ENCODE assay signal across 17 cellular contexts in the genomic region with DNA sequence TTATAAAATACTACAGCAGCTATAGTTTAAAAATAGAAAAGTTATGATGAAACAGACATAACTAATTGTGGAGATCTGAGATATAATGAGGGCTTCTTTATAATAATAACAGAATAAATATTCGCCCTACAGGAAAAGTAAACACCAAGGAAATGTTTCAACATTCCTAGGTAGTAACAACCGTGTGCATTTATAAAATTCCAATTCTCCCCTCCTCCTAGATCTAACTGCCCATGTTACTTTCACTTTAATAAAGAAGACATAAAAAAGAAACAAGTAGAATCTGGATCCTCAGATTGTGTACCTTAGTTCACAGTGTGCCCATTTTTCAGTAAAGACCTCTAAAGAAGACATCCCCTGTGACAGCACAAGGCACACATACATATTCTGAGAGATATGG. TPM values are rescaled to one million over a fixed set of nuclear protein-coding genes. Genes with fewer than 3 reads are reported as not detected.
DNase-seq lines count a peak whose midpoint lies in the region; ATAC-seq and TF ChIP-seq lines count a peak whose summit lies in the region.
"Had no signal": no experiment of that assay in that cellular context is flagged by ENCODE, and none has a peak within 500 bp of the region (broad histone marks: within the 10 kb centered on the region; RNA-seq: fewer than 3 reads in every experiment).

No MANE protein-coding gene starts in this region.

- H3K9ac ChIP-seq in IMR-90 (ENCODE audit: low read depth, low read length), result peak overlapping the region; percentile 83

- peak overlapping the region; percentile 96 for H3K14ac ChIP-seq in IMR-90 (replicated peaks; ENCODE audit: low read depth, low read length)

- POLR2A ChIA-PET in IMR-90 (lab: Charles Lee; ENCODE audit: unreplicated experiment), result no interaction called here

- no peak overlapping the region for H3K4me3 ChIP-seq in IMR-90 (ENCODE audit: insufficient read depth, low read depth, low read length)
- H3K4me3 ChIP-seq in breast epithelium, result no peak overlapping the region
- H3K4me3 ChIP-seq in lower lobe of right lung, result no peak overlapping the region
- H3K4me3 ChIP-seq in stomach, result no peak overlapping the region
- H3K4me3 ChIP-seq in effector memory CD4-positive, alpha-beta T cell (ENCODE audit: insufficient read depth, low read depth, low read length, poor library complexity, severe bottlenecking), result no peak overlapping the region

- H2BK20ac ChIP-seq in IMR-90 (ENCODE audit: low read depth, low read length), result peak overlapping the region; percentile 89

- peak overlapping the region; percentile 99 for H2BK5ac ChIP-seq in IMR-90 (ENCODE audit: low read depth, low read length, poor library complexity, severe bottlenecking)

- no peak for TF ChIP-seq RAD21 in IMR-90 (IDR thresholded peaks at IDR 0.05; ENCODE audit: low read length)

- DNase-seq in IMR-90, result peak; percentile 46
- DNase-seq in breast epithelium (ENCODE audit: low spot score in 2 of 2), result no peak
- no peak for DNase-seq in lower lobe of right lung
- DNase-seq in stomach, result no peak
- no peak for DNase-seq in NCI-H524 treated with DMSO at 0.1 percent for 48 hours (lab: John Stamatoyannopoulos, UW)
- DNase-seq in activated naive CD4-positive, alpha-beta T cell treated with anti-CD3 and anti-CD28 coated beads, Interleukin-2, amount 10 ng/mL, durations not matched to agents 7 days and 5 days, result no peak
- no peak for DNase-seq in effector memory CD4-positive, alpha-beta T cell
- DNase-seq: activated CD4-positive, alpha-beta T cell treated with anti-CD3 and anti-CD28 coated beads, Interleukin-2, amount 50 U/mL, for 4 hours; activated T-cell treated with anti-CD3 and anti-CD28 coated beads, Interleukin-2, amount 50 U/mL, for 1 hour; foreskin melanocyte; H9; NCI-H187 treated with DMSO at 0.1 percent for 48 hours; NCI-H510A; stimulated activated CD4-positive, alpha-beta T cell treated with anti-CD3 and anti-CD28 coated beads, Interleukin-4, amount 100 ng/mL, for 4 hours had no signal

- H3K79me1 ChIP-seq in IMR-90 (ENCODE audit: low read depth in 1 of 2, low read length in 2 of 2), result peaks cover 42 to 74% of the 10 kb centered on the region in 2 experiments

- H3K4me1 Mint-ChIP-seq in activated naive CD4-positive, alpha-beta T cell treated with anti-CD3 and anti-CD28 coated beads, Interleukin-2, amount 10 ng/mL, durations not matched to agents 7 days and 5 days, result no peaks in the 10 kb centered on the region

- no peak overlapping the region for H2AFZ ChIP-seq in IMR-90 (replicated peaks; ENCODE audit: low read length, poor library complexity)

- peak overlapping the region; percentile 92 for H2BK120ac ChIP-seq in IMR-90 (ENCODE audit: low read depth, low read length)

- H2BK15ac ChIP-seq in IMR-90 (ENCODE audit: low read depth, low read length), result peak overlapping the region; percentile 97

- TF ChIP-seq EP300 in stomach (IDR thresholded peaks at IDR 0.05), result no peak

- peaks cover 35% of the 10 kb centered on the region for H3K4me1 ChIP-seq in IMR-90 (ENCODE audit: control insufficient read depth, insufficient read depth, low read length)
- H3K4me1 ChIP-seq in breast epithelium, result no peaks in the 10 kb centered on the region
- peaks cover 29% of the 10 kb centered on the region for H3K4me1 ChIP-seq in lower lobe of right lung
- H3K4me1 ChIP-seq in stomach, result peaks cover 30 to 86% (median 54%) of the 10 kb centered on the region in 4 donors
- H3K4me1 ChIP-seq in effector memory CD4-positive, alpha-beta T cell (ENCODE audit: control insufficient read depth, insufficient read depth, low read length, poor library complexity, severe bottlenecking), result no peaks in the 10 kb centered on the region

- H2AK5ac ChIP-seq in IMR-90 (ENCODE audit: low read depth, low read length), result peak overlapping the region; percentile 98

- WGBS in IMR-90 (ENCODE audit: extremely low coverage in 2 of 2, insufficient read length in 1 of 2), 2 experiments, result no CpG with 5 or more reads among the region's 2 CpGs
- WGBS in stomach, 5 donors, result 20 to 38% (median 26%) methylated on average over 2 of the region's 2 CpGs

- H3K27ac Mint-ChIP-seq in activated naive CD4-positive, alpha-beta T cell treated with anti-CD3 and anti-CD28 coated beads, Interleukin-2, amount 10 ng/mL, durations not matched to agents 7 days and 5 days, result no peak overlapping the region
- H3K27ac Mint-ChIP-seq: type B pancreatic cell had no signal

- H3K36me3 ChIP-seq in IMR-90 (ENCODE audit: control insufficient read depth, insufficient read depth, low read length) (peaks cover 35% of the 10 kb centered on the region), breast epithelium (no peaks in the 10 kb centered on the region), lower lobe of right lung (peaks cover 58% of the 10 kb centered on the region), stomach (peaks cover 35 to 65% (median 51%) of the 10 kb centered on the region in 4 donors)
- H3K36me3 ChIP-seq in effector memory CD4-positive, alpha-beta T cell (ENCODE audit: control insufficient read depth, insufficient read depth, low read length), result peaks cover 42% of the 10 kb centered on the region

- BruUV-seq in IMR-90 (replicated peaks; lab: Mats Ljungman, UMichigan), result no TSS peak

- no peaks in the 10 kb centered on the region for H3K27me3 ChIP-seq in IMR-90 (ENCODE audit: control insufficient read depth, insufficient read depth, low read length)
- no peaks in the 10 kb centered on the region for H3K27me3 ChIP-seq in breast epithelium
- H3K27me3 ChIP-seq in lower lobe of right lung (ENCODE audit: low read depth), result no peaks in the 10 kb centered on the region
- no peaks in the 10 kb centered on the region for H3K27me3 ChIP-seq in stomach
- H3K27me3 ChIP-seq in effector memory CD4-positive, alpha-beta T cell (replicated peaks; ENCODE audit: control insufficient read depth, insufficient read depth, low read length, poor library complexity, severe bottlenecking), result no peaks in the 10 kb centered on the region
- H3K27me3 ChIP-seq: neutrophil had no signal

- peak overlapping the region; percentile 92 for H3K18ac ChIP-seq in IMR-90 (ENCODE audit: low read depth, low read length)

- peak overlapping the region; percentile 93 to 96 for H4K8ac ChIP-seq in IMR-90 (ENCODE audit: low read depth in 2 of 2, low read length in 2 of 2)

- H3K9me3 ChIP-seq in IMR-90 (ENCODE audit: control insufficient read depth, insufficient read depth, low read length), result no peaks in the 10 kb centered on the region
- no peaks in the 10 kb centered on the region for H3K9me3 ChIP-seq in breast epithelium
- no peaks in the 10 kb centered on the region for H3K9me3 ChIP-seq in lower lobe of right lung
- H3K9me3 ChIP-seq in stomach, result no peaks in the 10 kb centered on the region
- no peaks in the 10 kb centered on the region for H3K9me3 ChIP-seq in effector memory CD4-positive, alpha-beta T cell (ENCODE audit: control insufficient read depth, low read length)
- H3K9me3 ChIP-seq: neutrophil had no signal

- no peak overlapping the region for H3K4me3 Mint-ChIP-seq in activated naive CD4-positive, alpha-beta T cell treated with anti-CD3 and anti-CD28 coated beads, Interleukin-2, amount 10 ng/mL, durations not matched to agents 7 days and 5 days
- H3K4me3 Mint-ChIP-seq: H9, type B pancreatic cell had no signal

- no peaks in the 10 kb centered on the region; the same call in none of the 2 replicates for H4K20me1 ChIP-seq in IMR-90 (ENCODE audit: insufficient read depth, low read length)

- TF ChIP-seq CTCF in IMR-90 (conservative IDR thresholded peaks at IDR 0.05; ENCODE audit: low read depth, low read length), result no peak
- no peak for TF ChIP-seq CTCF in breast epithelium (IDR thresholded peaks at IDR 0.05)
- TF ChIP-seq CTCF in lower lobe of right lung (IDR thresholded peaks at IDR 0.05), result no peak
- no peak for TF ChIP-seq CTCF in stomach (IDR thresholded peaks at IDR 0.05)

- peak overlapping the region; percentile 83 for H2AK9ac ChIP-seq in IMR-90 (replicated peaks; ENCODE audit: low read depth, low read length, poor library complexity)

- ATAC-seq in IMR-90 (ENCODE audit: low read depth), result peak; percentile 45
- ATAC-seq in lower lobe of right lung, result peak in 1 of 2 donors; percentile 63

- H4K91ac ChIP-seq in IMR-90 (ENCODE audit: insufficient read depth, low read depth, low read length), result peak overlapping the region; percentile 96

- H3K23ac ChIP-seq in IMR-90 (ENCODE audit: low read depth, low read length), result peak overlapping the region; percentile 93

- peak overlapping the region; percentile 98 for H3K4ac ChIP-seq in IMR-90 (ENCODE audit: low read depth, low read length)

- H3K56ac ChIP-seq in IMR-90 (ENCODE audit: extremely low read depth, insufficient read depth, low read length), result peak overlapping the region; percentile 88

- H3K27ac ChIP-seq in IMR-90 (ENCODE audit: insufficient read depth, low read length), result peak overlapping the region; percentile 100
- H3K27ac ChIP-seq in breast epithelium, result peak overlapping the region; percentile 36 to 63
- peak overlapping the region; percentile 51 for H3K27ac ChIP-seq in lower lobe of right lung
- H3K27ac ChIP-seq in stomach, result peak overlapping the region; percentile 46 to 84 (median 76)
- no peak overlapping the region for H3K27ac ChIP-seq in effector memory CD4-positive, alpha-beta T cell (ENCODE audit: insufficient read depth, low read length, poor library complexity, severe bottlenecking)
- H3K27ac ChIP-seq: C4-2B, neutrophil had no signal

- peaks cover 61% of the 10 kb centered on the region for H3K36me3 Mint-ChIP-seq in activated naive CD4-positive, alpha-beta T cell treated with anti-CD3 and anti-CD28 coated beads, Interleukin-2, amount 10 ng/mL, durations not matched to agents 7 days and 5 days

- peaks cover 23% of the 10 kb centered on the region for H3K9me1 ChIP-seq in IMR-90 (ENCODE audit: insufficient read depth, low read length)

- peak overlapping the region; percentile 81 for H3K4me2 ChIP-seq in IMR-90 (ENCODE audit: low read depth, low read length)

- intact Hi-C loops in IMR-90 (cut with micrococcal nuclease) (no loop called here), breast epithelium (cut with DNase I; ENCODE audit: low total_unique reads) (no loop called here), lower lobe of right lung (cut with DNase I) (no loop called here), stomach (cut with DNase I; ENCODE audit: low total_unique reads) (no loop called here)

- peak overlapping the region; percentile 96 for H4K5ac ChIP-seq in IMR-90 (ENCODE audit: low read depth, low read length)

- no peak for TF ChIP-seq POLR2A in IMR-90 (IDR thresholded peaks at IDR 0.05; ENCODE audit: low read depth, low read length)
- TF ChIP-seq POLR2A in breast epithelium (IDR thresholded peaks at IDR 0.05), result no peak
- no peak for TF ChIP-seq POLR2A in stomach (IDR thresholded peaks at IDR 0.05)

- H3K27me3 Mint-ChIP-seq in activated naive CD4-positive, alpha-beta T cell treated with anti-CD3 and anti-CD28 coated beads, Interleukin-2, amount 10 ng/mL, durations not matched to agents 7 days and 5 days, result no peaks in the 10 kb centered on the region
- H3K27me3 Mint-ChIP-seq: type B pancreatic cell had no signal

- in situ Hi-C loops in IMR-90 (cut with MboI; ENCODE audit: low sequenced_read_pairs), result no loop called here

- CTCF ChIA-PET in IMR-90 (lab: Yijun Ruan, JAX), result interaction anchor here (0.6 to 1.4 kb wide), 2 partner anchors 9 to 89 kb away, joined by 3 read pairs; no protein-coding TSS in a partner anchor
- CTCF ChIA-PET in activated naive CD4-positive, alpha-beta T cell treated with anti-CD3 and anti-CD28 coated beads, Interleukin-2, amount 10 ng/mL, durations not matched to agents 7 days and 5 days (lab: Charles Lee), result interaction anchor here (0.9 kb wide), 1 partner anchor 161 kb away, joined by 3 read pairs; no protein-coding TSS in a partner anchor

- dilution Hi-C loops in IMR-90 (cut with HindIII; ENCODE audit: low sequenced_read_pairs, unreplicated experiment), result no loop called here

- H3K9me3 Mint-ChIP-seq in activated naive CD4-positive, alpha-beta T cell treated with anti-CD3 and anti-CD28 coated beads, Interleukin-2, amount 10 ng/mL, durations not matched to agents 7 days and 5 days, result no peaks in the 10 kb centered on the region
- H3K9me3 Mint-ChIP-seq: H9, type B pancreatic cell had no signal

RNA-seq across cellular contexts. Expression of a gene that starts 57.8 kb away (rescaled TPM):
- total RNA-seq in IMR-90 (2012; rRNA removed), result 0.28 and 0.36 TPM in 2 replicates
- polyA plus RNA-seq in IMR-90 (2012; rRNA removed), result 1.3 and 1.9 TPM in 2 replicates
- polyA plus RNA-seq in IMR-90 (2012; cell fraction: cytosol; rRNA removed), result 0.51 and 3.8 TPM in 2 replicates
- 1.5 and 2.2 TPM in 2 replicates for polyA plus RNA-seq in IMR-90 (2012; cell fraction: nucleus; rRNA removed; ENCODE audit: low replicate concordance)
- total RNA-seq in breast epithelium, result 1 to 10 TPM; 2.0 to 4.7 (median 3.2) TPM
- total RNA-seq in lower lobe of right lung, result 6.5 TPM
- 1 to 10 TPM; 2.2 to 6.4 (median 4.6) TPM for total RNA-seq in stomach
- 1 to 10 TPM in 2 of 3 donors, under 1 TPM in 1; 0.50 to 2.4 (median 2.4) TPM for polyA plus RNA-seq in stomach

RNA-seq across cellular contexts. Expression of a gene that starts 59.7 kb away (rescaled TPM):
- total RNA-seq in IMR-90 (2012; rRNA removed), result 19.7 and 29.2 TPM in 2 replicates
- 43.3 and 54.5 TPM in 2 replicates for polyA plus RNA-seq in IMR-90 (2012; rRNA removed)
- 12.1 and 20.1 TPM in 2 replicates for polyA plus RNA-seq in IMR-90 (2012; cell fraction: cytosol; rRNA removed)
- 9.3 and 56.7 TPM in 2 replicates for polyA plus RNA-seq in IMR-90 (2012; cell fraction: nucleus; rRNA removed; ENCODE audit: low replicate concordance)
- total RNA-seq in breast epithelium, result 10 to 100 TPM; 41.1 to 49.2 (median 47.5) TPM
- 58.6 TPM for total RNA-seq in lower lobe of right lung
- 10 to 100 TPM in 4 of 5 donors, 1 to 10 TPM in 1; 6.7 to 91.6 (median 30.3) TPM for total RNA-seq in stomach
- polyA plus RNA-seq in stomach, result 10 to 100 TPM; 24.0 to 39.4 (median 28.1) TPM
